Comparison of ENCODE assay signal across 8 cellular contexts in the genomic region with DNA sequence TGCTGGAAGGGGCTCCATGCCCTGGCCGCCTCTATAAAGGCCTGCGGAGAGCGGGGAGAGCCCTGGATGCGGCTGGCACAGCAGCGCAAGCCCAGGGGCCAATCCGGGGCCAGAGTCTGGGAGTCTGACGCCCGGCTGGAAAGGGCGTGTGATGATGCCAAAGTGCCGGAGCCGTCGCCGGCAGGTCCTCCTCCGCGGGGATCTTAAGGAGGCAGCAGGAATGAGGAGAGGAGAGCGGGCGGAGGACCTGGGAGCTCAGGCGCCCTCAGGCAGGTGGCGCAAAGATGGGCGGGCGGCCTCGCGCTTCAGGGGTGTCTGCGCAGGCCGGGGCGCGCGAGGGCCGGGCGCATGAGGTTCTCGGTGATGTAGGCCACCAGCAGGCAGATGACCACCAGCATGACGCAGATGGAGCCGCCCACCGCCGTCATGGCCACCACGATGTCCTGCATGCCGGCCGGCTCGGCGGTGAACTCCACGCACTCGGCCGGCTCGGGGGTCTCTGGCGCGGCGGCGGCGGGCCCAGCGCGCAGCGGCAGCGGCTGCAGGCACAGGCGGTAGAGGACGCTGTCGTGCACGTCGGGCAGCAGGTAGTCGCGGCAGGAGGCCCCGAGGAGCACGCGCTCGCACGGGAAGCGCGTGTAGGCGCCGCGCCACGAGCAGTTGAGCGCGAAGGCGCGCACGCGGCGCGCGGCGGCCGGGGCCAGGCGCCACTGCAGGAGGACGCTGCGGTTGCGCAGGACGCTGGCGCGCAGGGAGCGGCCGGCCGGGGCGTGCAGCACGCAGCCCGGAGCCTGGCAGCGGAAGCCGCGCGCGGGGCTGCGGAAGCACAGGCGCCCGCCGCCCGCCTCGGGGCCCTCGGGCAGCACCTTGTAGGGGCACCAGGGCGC. TPM values are rescaled to one million over a fixed set of nuclear protein-coding genes. Genes with fewer than 3 reads are reported as not detected.
DNase-seq lines count a peak whose midpoint lies in the region; ATAC-seq and TF ChIP-seq lines count a peak whose summit lies in the region.

No MANE protein-coding gene starts in this region.

- H3K36me3 ChIP-seq in adipocyte (ENCODE audit: control insufficient read depth, insufficient read depth, low read length, severe bottlenecking) (no peaks in the 10 kb centered on the region), testis (ENCODE audit: low read depth, missing control alignments) (no peaks in the 10 kb centered on the region)

- H3K27ac ChIP-seq in testis, result no peak overlapping the region

- 10% methylated on average over 67 of the region's 108 CpGs; no CpG with 5 or more reads in 1 of the 2 donors for WGBS in testis, 2 donors

- H3K4me1 ChIP-seq in adipocyte (ENCODE audit: control insufficient read depth, insufficient read depth, low read length) (peaks cover 6% of the 10 kb centered on the region), testis (peaks cover 25% of the 10 kb centered on the region)

- DNase-seq in EL (peak; percentile 41), NCI-H128 (lab: John Stamatoyannopoulos, UW; ENCODE audit: unreplicated experiment) (peak; percentile 14), adipocyte (ENCODE audit: low read depth) (peak; percentile 70), testis (no peak), NCI-H187 (lab: John Stamatoyannopoulos, UW) (no peak), ureter (ENCODE audit: low spot score) (no peak)

- TF ChIP-seq POLR2A in testis (IDR thresholded peaks at IDR 0.05), result no peak

- no peak for ATAC-seq in HG03520 (IDR thresholded peaks at IDR 0.05; ENCODE audit: unreplicated experiment)

- peaks cover 43% of the 10 kb centered on the region for H3K27me3 ChIP-seq in adipocyte (replicated peaks; ENCODE audit: control insufficient read depth, insufficient read depth, low read length)
- no peaks in the 10 kb centered on the region for H3K27me3 ChIP-seq in testis

- no peak for TF ChIP-seq CTCF in testis (IDR thresholded peaks at IDR 0.05)

- intact Hi-C loops in testis (cut with DNase I; ENCODE audit: low total_unique reads), result no loop called here

- H3K9me3 ChIP-seq in adipocyte (ENCODE audit: control insufficient read depth, low read length) (no peaks in the 10 kb centered on the region), iPS-18c (ENCODE audit: control insufficient read depth, insufficient read depth, low read length) (no peaks in the 10 kb centered on the region), testis (no peaks in the 10 kb centered on the region)

- H3K4me3 ChIP-seq in adipocyte (ENCODE audit: low read length), result peak overlapping the region; percentile 44
- H3K4me3 ChIP-seq in iPS-18c (ENCODE audit: insufficient read depth, low read depth, low read length), result peak overlapping the region; percentile 34; the same call in 1 of the 2 replicates
- H3K4me3 ChIP-seq in testis, result peak overlapping the region; percentile 7 to 12

- no peak overlapping the region for H3K9ac ChIP-seq in adipocyte (ENCODE audit: low read length)

RNA-seq across cellular contexts. Expression of gene FNDC10, which starts 0.7 kb away (rescaled TPM):
- 10 to 100 TPM; 36.8 to 54.0 TPM for total RNA-seq in testis
- 15.5 TPM for polyA plus RNA-seq in testis (ENCODE audit: insufficient read depth, low read depth, low replicate concordance)
- 4.1 TPM for total RNA-seq in ureter

RNA-seq across cellular contexts. Expression of gene MIB2, which starts 16.0 kb away (rescaled TPM):
- total RNA-seq in testis, result 100 to 1,000 TPM; 154 to 172 TPM
- 38.7 TPM for polyA plus RNA-seq in testis (ENCODE audit: insufficient read depth, low read depth, low replicate concordance)
- 64.5 TPM for total RNA-seq in ureter

RNA-seq across cellular contexts. Expression of gene SSU72, which starts 24.6 kb away (rescaled TPM):
- total RNA-seq in testis (100 to 1,000 TPM; 146 to 158 TPM), ureter (116 TPM)
- 67.0 TPM for polyA plus RNA-seq in testis (ENCODE audit: insufficient read depth, low read depth, low replicate concordance)

RNA-seq across cellular contexts. Expression of gene MMP23B, which starts 32.7 kb away (rescaled TPM):
- total RNA-seq in testis (10 to 100 TPM; 49.0 to 50.2 TPM), ureter (16.6 TPM)
- 13.1 TPM for polyA plus RNA-seq in testis (ENCODE audit: insufficient read depth, low read depth, low replicate concordance)

RNA-seq across cellular contexts. Expression of gene TMEM240, which starts 58.8 kb away (rescaled TPM):
- 1 to 10 TPM; 3.6 to 6.3 TPM for total RNA-seq in testis
- polyA plus RNA-seq in testis (ENCODE audit: insufficient read depth, low read depth, low replicate concordance), result 4.3 TPM
- total RNA-seq in ureter, result 2.9 TPM

Comparison
In these comparisons a context has a peak if more than half of its experiments do, and no peak if none do; other contexts are left out.
1. DNase-seq: peak in EL (single experiment), NCI-H128 (single experiment) and adipocyte (single experiment); none in testis (single experiment), NCI-H187 (0 of 2) and ureter (single experiment).
2. Peak in every context shown above with its lines, with median percentiles within 50 percentile points of each other: H3K4me3 ChIP-seq.